Comparison of ENCODE assay signal across 1 cellular context in the genomic region with DNA sequence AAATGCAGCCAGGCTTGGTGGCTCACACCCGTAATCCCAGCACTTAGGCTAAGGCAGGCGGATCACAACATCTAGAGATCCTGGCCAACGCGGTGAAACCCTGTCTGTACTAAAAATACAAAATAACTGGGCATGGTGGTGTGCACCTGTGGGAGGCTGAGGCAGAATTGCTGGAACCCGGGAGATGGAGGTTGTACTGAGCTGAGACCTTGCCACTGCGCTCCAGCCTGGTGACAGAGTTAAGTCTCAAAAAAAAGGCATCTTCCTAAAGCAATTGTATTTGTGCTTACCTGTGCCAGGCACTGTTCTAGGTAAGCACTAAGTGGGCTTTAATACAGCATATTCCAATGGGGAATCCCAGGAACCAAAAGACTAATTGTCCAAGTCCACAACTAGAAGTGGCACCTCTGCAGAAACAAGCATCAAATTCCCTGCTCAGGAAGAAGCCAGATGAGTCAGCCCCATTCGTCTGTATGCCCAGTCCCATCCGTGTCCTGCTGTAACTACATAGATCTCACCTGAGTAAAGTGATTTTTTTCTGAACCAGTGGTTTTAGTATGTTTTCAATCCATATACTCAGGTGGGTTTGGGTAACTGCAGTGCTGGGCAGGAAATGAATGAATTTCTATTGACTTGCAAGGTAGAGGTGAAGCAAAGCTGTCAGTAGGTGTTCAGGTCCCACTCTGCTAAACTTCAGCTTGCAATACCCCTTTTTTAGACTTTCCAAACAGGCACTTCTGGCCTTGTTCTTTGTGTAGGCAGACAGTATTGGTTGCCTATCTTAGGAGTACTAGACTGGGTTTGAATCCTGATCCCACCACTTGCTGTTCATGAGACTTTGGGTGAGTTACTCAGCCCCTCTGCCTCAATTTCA.
TF ChIP-seq lines count a peak whose summit lies in the region.

No MANE protein-coding gene starts in this region.

TF ChIP-seq in IMR-90, 13 proteins besides CTCF, POLR2A, EP300 and RAD21:
- TF ChIP-seq MXI1 (IDR thresholded peaks at IDR 0.05; ENCODE audit: borderline replicate concordance, low read depth, low read length) = no peak
- no peak for TF ChIP-seq CHD1 (IDR thresholded peaks at IDR 0.05; ENCODE audit: low read depth, low read length)
- 0 out of 2 replicates have a peak, but pooled peaks have one; percentile 3 for TF ChIP-seq FOS (IDR thresholded peaks at IDR 0.05; ENCODE audit: low read depth, low read length)
- TF ChIP-seq, protein P1, sequence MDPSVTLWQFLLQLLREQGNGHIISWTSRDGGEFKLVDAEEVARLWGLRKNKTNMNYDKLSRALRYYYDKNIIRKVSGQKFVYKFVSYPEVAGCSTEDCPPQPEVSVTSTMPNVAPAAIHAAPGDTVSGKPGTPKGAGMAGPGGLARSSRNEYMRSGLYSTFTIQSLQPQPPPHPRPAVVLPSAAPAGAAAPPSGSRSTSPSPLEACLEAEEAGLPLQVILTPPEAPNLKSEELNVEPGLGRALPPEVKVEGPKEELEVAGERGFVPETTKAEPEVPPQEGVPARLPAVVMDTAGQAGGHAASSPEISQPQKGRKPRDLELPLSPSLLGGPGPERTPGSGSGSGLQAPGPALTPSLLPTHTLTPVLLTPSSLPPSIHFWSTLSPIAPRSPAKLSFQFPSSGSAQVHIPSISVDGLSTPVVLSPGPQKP (IDR thresholded peaks at IDR 0.05; ENCODE audit: borderline replicate concordance, low read depth, low read length) = no peak
